In the genomic region with DNA sequence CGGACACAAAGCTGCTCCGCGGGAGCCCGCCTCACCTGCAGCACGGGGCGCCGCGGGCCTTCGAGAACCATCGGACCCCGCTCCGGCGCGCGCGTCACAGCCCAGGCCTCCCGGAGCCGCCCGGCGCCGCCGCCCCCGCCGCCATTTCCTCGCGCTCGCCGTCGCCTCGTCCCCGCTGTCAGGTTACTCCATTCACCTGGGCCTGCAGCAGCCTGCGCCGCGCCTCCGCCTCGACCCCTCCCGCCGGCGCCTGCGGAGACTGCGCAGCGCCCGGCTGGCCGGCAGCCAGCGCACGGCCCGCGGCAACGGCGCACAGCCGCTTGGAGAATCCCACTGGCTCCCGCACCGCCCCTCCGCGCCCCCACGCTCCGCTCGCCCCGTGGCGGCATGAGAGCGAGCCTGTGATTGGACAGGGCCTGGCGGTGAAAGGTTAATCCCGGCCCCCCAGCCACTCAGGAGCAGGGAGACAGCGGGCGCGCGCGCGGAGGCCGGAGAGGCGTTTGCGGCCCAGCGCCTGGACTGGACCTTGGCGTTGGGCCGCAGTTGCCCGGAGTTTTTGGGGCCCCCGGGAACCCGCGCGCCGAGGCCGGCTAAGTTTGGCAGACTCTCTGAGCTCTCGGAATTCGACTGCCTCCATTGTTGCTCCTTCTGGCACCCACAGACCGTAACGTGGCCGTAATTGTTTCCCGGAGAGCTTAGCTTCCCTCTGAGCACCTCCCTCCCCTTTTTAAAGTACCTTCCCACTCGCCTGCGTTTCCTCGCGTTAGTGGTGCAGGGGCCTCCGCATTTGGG, we compare ENCODE assay signal across 1 cellular context.
A peak's percentile ranks its signal among the peaks of the same experiment; 100 is the strongest.
TF ChIP-seq lines count a peak whose summit lies in the region.

TSS of gene DICER1 (minus strand) at position 335 of the 792 bp plus-strand sequence. CDS start 24,071 bp downstream, outside the sequence.

TF ChIP-seq in WTC11, 78 proteins besides CTCF, POLR2A, EP300 and RAD21 (continued from another document):
- TF ChIP-seq, protein P1, sequence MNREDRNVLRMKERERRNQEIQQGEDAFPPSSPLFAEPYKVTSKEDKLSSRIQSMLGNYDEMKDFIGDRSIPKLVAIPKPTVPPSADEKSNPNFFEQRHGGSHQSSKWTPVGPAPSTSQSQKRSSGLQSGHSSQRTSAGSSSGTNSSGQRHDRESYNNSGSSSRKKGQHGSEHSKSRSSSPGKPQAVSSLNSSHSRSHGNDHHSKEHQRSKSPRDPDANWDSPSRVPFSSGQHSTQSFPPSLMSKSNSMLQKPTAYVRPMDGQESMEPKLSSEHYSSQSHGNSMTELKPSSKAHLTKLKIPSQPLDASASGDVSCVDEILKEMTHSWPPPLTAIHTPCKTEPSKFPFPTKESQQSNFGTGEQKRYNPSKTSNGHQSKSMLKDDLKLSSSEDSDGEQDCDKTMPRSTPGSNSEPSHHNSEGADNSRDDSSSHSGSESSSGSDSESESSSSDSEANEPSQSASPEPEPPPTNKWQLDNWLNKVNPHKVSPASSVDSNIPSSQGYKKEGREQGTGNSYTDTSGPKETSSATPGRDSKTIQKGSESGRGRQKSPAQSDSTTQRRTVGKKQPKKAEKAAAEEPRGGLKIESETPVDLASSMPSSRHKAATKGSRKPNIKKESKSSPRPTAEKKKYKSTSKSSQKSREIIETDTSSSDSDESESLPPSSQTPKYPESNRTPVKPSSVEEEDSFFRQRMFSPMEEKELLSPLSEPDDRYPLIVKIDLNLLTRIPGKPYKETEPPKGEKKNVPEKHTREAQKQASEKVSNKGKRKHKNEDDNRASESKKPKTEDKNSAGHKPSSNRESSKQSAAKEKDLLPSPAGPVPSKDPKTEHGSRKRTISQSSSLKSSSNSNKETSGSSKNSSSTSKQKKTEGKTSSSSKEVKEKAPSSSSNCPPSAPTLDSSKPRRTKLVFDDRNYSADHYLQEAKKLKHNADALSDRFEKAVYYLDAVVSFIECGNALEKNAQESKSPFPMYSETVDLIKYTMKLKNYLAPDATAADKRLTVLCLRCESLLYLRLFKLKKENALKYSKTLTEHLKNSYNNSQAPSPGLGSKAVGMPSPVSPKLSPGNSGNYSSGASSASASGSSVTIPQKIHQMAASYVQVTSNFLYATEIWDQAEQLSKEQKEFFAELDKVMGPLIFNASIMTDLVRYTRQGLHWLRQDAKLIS (CRISPR knock-in tag; IDR thresholded peaks at IDR 0.05; ENCODE audit: borderline replicate concordance) = no peak
- TF ChIP-seq IRF1 (CRISPR knock-in tag; IDR thresholded peaks at IDR 0.05) (no peak), GTF2I (CRISPR knock-in tag; conservative IDR thresholded peaks at IDR 0.05) (no peak), FOXP1 (CRISPR knock-in tag; IDR thresholded peaks at IDR 0.05; ENCODE audit: borderline replicate concordance) (peak; percentile 77; the same call in 1 of the 2 replicates), JUN (CRISPR knock-in tag; IDR thresholded peaks at IDR 0.05) (0 out of 2 replicates have a peak, but pooled peaks have one; percentile 48), FOXP4 (CRISPR knock-in tag; IDR thresholded peaks at IDR 0.05) (peak; percentile 80), ARID4B (CRISPR knock-in tag; IDR thresholded peaks at IDR 0.05; ENCODE audit: borderline replicate concordance) (0 out of 2 replicates have a peak, but pooled peaks have one; percentile 40), ZNF317 (CRISPR knock-in tag; IDR thresholded peaks at IDR 0.05; ENCODE audit: borderline replicate concordance, low read depth) (no peak)
- TF ChIP-seq, protein P2, sequence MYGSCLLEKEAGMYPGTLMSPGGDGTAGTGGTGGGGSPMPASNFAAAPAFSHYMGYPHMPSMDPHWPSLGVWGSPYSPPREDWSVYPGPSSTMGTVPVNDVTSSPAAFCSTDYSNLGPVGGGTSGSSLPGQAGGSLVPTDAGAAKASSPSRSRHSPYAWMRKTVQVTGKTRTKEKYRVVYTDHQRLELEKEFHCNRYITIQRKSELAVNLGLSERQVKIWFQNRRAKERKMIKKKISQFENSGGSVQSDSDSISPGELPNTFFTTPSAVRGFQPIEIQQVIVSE (CRISPR knock-in tag; IDR thresholded peaks at IDR 0.05; ENCODE audit: borderline replicate concordance) = no peak
- TF ChIP-seq, protein P3, sequence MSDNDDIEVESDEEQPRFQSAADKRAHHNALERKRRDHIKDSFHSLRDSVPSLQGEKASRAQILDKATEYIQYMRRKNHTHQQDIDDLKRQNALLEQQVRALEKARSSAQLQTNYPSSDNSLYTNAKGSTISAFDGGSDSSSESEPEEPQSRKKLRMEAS (CRISPR knock-in tag; IDR thresholded peaks at IDR 0.05) = peak; percentile 75; the same call in 1 of the 2 replicates
- TF ChIP-seq, protein P4, sequence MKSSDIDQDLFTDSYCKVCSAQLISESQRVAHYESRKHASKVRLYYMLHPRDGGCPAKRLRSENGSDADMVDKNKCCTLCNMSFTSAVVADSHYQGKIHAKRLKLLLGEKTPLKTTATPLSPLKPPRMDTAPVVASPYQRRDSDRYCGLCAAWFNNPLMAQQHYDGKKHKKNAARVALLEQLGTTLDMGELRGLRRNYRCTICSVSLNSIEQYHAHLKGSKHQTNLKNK (CRISPR knock-in tag; IDR thresholded peaks at IDR 0.05) = no peak
- TF ChIP-seq, protein P5, sequence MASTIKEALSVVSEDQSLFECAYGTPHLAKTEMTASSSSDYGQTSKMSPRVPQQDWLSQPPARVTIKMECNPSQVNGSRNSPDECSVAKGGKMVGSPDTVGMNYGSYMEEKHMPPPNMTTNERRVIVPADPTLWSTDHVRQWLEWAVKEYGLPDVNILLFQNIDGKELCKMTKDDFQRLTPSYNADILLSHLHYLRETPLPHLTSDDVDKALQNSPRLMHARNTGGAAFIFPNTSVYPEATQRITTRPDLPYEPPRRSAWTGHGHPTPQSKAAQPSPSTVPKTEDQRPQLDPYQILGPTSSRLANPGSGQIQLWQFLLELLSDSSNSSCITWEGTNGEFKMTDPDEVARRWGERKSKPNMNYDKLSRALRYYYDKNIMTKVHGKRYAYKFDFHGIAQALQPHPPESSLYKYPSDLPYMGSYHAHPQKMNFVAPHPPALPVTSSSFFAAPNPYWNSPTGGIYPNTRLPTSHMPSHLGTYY (CRISPR knock-in tag; IDR thresholded peaks at IDR 0.05) = no peak
